8 cellular contexts compared by ENCODE assay signal in the genomic region with DNA sequence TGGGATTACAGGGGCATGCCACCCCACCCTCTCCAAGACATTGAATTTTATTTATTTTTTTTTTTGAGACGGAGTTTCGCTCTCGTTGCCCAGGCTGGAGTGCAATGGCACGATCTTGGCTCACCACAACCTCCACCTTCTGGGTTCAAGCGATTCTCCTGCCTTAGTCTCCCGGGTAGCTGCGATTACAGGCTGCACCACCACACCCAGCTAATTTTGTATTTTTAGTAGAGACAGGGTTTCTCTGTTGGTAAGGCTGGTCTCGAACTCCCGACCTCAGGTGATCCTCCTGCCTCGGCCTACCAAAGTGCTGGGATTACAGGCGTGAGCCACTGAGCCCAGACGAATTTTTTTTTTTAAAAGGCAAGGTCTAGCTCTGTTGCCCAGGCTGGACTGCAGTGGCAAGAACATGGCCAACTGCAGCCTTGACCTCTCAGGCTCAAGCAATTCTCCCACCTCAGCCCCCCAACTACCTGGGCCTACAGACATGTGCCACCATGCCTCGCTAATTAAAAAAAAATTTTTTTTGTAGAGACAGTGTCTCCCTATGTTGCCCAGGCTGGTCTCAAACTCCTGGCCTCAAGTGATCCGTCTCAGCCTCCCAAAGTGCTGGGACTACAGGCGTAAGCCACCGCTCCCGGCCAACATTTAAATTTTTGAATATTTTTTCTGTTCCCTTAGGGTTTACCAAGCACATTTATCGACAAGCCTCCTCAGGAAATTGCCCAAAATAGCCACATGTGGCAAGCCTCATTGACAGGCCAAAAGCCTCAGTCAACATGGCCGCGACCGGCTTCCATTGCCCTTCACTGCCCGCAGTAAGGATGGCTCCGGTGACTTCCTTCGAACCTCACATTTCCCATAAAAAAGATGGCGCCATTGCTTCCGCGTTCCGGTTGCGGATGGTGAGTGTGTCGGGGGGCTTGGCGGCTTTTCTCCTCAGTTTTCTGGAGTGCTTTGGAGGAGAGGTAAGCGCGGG. TPM values are rescaled to one million over a fixed set of nuclear protein-coding genes. Genes with fewer than 3 reads are reported as not detected.
A peak's percentile ranks its signal among the peaks of the same experiment; 100 is the strongest.
DNase-seq lines count a peak whose midpoint lies in the region; ATAC-seq and TF ChIP-seq lines count a peak whose summit lies in the region.

SHLD1 (plus strand) TSS at position 890 of the 979 bp plus-strand sequence. CDS start 22,465 bp downstream, outside the sequence.

- H2AFZ ChIP-seq in Loucy (ENCODE audit: low read length), result peak within 1 kb of the TSS; percentile 96
- H2AFZ ChIP-seq in neural cell (ENCODE audit: low read depth, low read length), result peak within 1 kb of the TSS; percentile 85

- peak within 1 kb of the TSS; percentile 86 for H3K4me3 ChIP-seq in Loucy (ENCODE audit: low read length, poor library complexity, severe bottlenecking)
- H3K4me3 ChIP-seq in fibroblast of villous mesenchyme (ENCODE audit: low read depth, low read length), result peak within 1 kb of the TSS; percentile 61
- H3K4me3 ChIP-seq in neural cell (ENCODE audit: low read length), result peak within 1 kb of the TSS; percentile 75

- H3K4me1 Mint-ChIP-seq in stimulated activated naive CD8-positive, alpha-beta T cell treated with anti-CD3 and anti-CD28 coated beads, Interleukin-15, amount 100 ng/mL, for 72 hours, result peaks cover 21% of the 10 kb centered on the region

- no peaks in the 10 kb centered on the region for H3K4me1 ChIP-seq in Loucy (ENCODE audit: insufficient read depth, low read length, poor library complexity, severe bottlenecking)

- no peak for TF ChIP-seq RAD21 in neural cell (conservative IDR thresholded peaks at IDR 0.05)

- H3K9ac ChIP-seq in Loucy (ENCODE audit: low read depth, low read length, poor library complexity, severe bottlenecking) (peak within 1 kb of the TSS; percentile 74), neural cell (ENCODE audit: low read length) (peak within 1 kb of the TSS; percentile 72)

- TF ChIP-seq CTCF in Loucy (conservative IDR thresholded peaks at IDR 0.05; ENCODE audit: low read length) (no peak), fibroblast of villous mesenchyme (IDR thresholded peaks at IDR 0.05; ENCODE audit: insufficient read depth, low read depth, low read length) (no peak), neural cell (IDR thresholded peaks at IDR 0.05; ENCODE audit: poor library complexity, severe bottlenecking) (no peak)

- no peaks in the 10 kb centered on the region for H3K27me3 Mint-ChIP-seq in stimulated activated naive CD8-positive, alpha-beta T cell treated with anti-CD3 and anti-CD28 coated beads, Interleukin-15, amount 100 ng/mL, for 72 hours

- H3K36me3 ChIP-seq in Loucy (ENCODE audit: insufficient read depth, low read length) (no peaks in the 10 kb centered on the region), neural cell (ENCODE audit: insufficient read depth, low read length) (no peaks in the 10 kb centered on the region)

- peak within 1 kb of the TSS; percentile 80 for H3K27ac ChIP-seq in neural cell (ENCODE audit: low read length)

- H3K9me2 ChIP-seq in Loucy (replicated peaks; ENCODE audit: low read depth, low read length) (no peaks in the 10 kb centered on the region; the same call in 1 of the 2 replicates), neural cell (ENCODE audit: insufficient read depth, low read length) (no peaks in the 10 kb centered on the region)

- peaks cover 16% of the 10 kb centered on the region for H3K79me2 ChIP-seq in Loucy (ENCODE audit: insufficient read depth, low read length)
- no peaks in the 10 kb centered on the region for H3K79me2 ChIP-seq in neural cell (replicated peaks; ENCODE audit: insufficient read depth, low read length)

- peak; percentile 89 for DNase-seq in EH (ENCODE audit: low read depth)
- DNase-seq in H4 (ENCODE audit: low spot score), result peak; percentile 84
- DNase-seq in SHP77 (lab: John Stamatoyannopoulos, UW), result peak; percentile 94 to 97
- peak; percentile 72 for DNase-seq in activated effector memory CD4-positive, alpha-beta T cell treated with Interleukin-2 at 50 U/mL for 16 hours
- DNase-seq in fibroblast of villous mesenchyme (ENCODE audit: low read depth), result peak; percentile 85
- peak; percentile 74 to 88 for DNase-seq in stimulated activated naive CD8-positive, alpha-beta T cell treated with anti-CD3 and anti-CD28 coated beads, Interleukin-15, amount 100 ng/mL, for 72 hours

- H3F3A ChIP-seq in Loucy (ENCODE audit: low read depth), result no peaks in the 10 kb centered on the region
- H3F3A ChIP-seq in neural cell (ENCODE audit: insufficient read depth, low read length, poor library complexity, severe bottlenecking), result no peaks in the 10 kb centered on the region

- peak within 1 kb of the TSS; percentile 79 to 90 for H3K4me3 Mint-ChIP-seq in stimulated activated naive CD8-positive, alpha-beta T cell treated with anti-CD3 and anti-CD28 coated beads, Interleukin-15, amount 100 ng/mL, for 72 hours

- ATAC-seq in stimulated activated naive CD8-positive, alpha-beta T cell treated with anti-CD3 and anti-CD28 coated beads, Interleukin-15, amount 100 ng/mL, for 72 hours, result peak; percentile 97

- peak; percentile 10 for TF ChIP-seq EP300 in neural cell (conservative IDR thresholded peaks at IDR 0.05; ENCODE audit: poor library complexity, severe bottlenecking)

- H4K20me1 ChIP-seq in Loucy (ENCODE audit: insufficient read depth, low read length, poor library complexity, severe bottlenecking), result no peaks in the 10 kb centered on the region
- H4K20me1 ChIP-seq in neural cell (ENCODE audit: insufficient read depth), result no peaks in the 10 kb centered on the region

- no peaks in the 10 kb centered on the region for H3K9me3 ChIP-seq in Loucy (ENCODE audit: insufficient read depth, low read depth, low read length)
- H3K9me3 ChIP-seq in neural cell (ENCODE audit: low read length), result no peaks in the 10 kb centered on the region

- H3K27me3 ChIP-seq in Loucy (ENCODE audit: insufficient read depth, low read length, poor library complexity, severe bottlenecking) (peaks cover 36% of the 10 kb centered on the region), neural cell (ENCODE audit: insufficient read depth, low read depth, low read length) (no peaks in the 10 kb centered on the region)

- H3K27ac Mint-ChIP-seq in stimulated activated naive CD8-positive, alpha-beta T cell treated with anti-CD3 and anti-CD28 coated beads, Interleukin-15, amount 100 ng/mL, for 72 hours, result peak within 1 kb of the TSS; percentile 89 to 98

- H3K9me3 Mint-ChIP-seq in stimulated activated naive CD8-positive, alpha-beta T cell treated with anti-CD3 and anti-CD28 coated beads, Interleukin-15, amount 100 ng/mL, for 72 hours, result no peaks in the 10 kb centered on the region

- H3K4me2 ChIP-seq in Loucy (ENCODE audit: low read depth, low read length, poor library complexity, severe bottlenecking) (peak within 1 kb of the TSS; percentile 77), neural cell (ENCODE audit: low read length) (peak within 1 kb of the TSS; percentile 92)

TF ChIP-seq in neural cell, 6 proteins besides CTCF, POLR2A, EP300 and RAD21:
- TF ChIP-seq POLR2AphosphoS5 (IDR thresholded peaks at IDR 0.05), result peak; percentile 59
- TF ChIP-seq, protein P1, sequence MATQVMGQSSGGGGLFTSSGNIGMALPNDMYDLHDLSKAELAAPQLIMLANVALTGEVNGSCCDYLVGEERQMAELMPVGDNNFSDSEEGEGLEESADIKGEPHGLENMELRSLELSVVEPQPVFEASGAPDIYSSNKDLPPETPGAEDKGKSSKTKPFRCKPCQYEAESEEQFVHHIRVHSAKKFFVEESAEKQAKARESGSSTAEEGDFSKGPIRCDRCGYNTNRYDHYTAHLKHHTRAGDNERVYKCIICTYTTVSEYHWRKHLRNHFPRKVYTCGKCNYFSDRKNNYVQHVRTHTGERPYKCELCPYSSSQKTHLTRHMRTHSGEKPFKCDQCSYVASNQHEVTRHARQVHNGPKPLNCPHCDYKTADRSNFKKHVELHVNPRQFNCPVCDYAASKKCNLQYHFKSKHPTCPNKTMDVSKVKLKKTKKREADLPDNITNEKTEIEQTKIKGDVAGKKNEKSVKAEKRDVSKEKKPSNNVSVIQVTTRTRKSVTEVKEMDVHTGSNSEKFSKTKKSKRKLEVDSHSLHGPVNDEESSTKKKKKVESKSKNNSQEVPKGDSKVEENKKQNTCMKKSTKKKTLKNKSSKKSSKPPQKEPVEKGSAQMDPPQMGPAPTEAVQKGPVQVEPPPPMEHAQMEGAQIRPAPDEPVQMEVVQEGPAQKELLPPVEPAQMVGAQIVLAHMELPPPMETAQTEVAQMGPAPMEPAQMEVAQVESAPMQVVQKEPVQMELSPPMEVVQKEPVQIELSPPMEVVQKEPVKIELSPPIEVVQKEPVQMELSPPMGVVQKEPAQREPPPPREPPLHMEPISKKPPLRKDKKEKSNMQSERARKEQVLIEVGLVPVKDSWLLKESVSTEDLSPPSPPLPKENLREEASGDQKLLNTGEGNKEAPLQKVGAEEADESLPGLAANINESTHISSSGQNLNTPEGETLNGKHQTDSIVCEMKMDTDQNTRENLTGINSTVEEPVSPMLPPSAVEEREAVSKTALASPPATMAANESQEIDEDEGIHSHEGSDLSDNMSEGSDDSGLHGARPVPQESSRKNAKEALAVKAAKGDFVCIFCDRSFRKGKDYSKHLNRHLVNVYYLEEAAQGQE (IDR thresholded peaks at IDR 0.05; ENCODE audit: borderline replicate concordance), result no peak
- TF ChIP-seq TAF1 (IDR thresholded peaks at IDR 0.05; ENCODE audit: low read depth), result peak; percentile 55

RNA-seq across cellular contexts. Expression of gene SHLD1, which starts in this region (rescaled TPM):
- 4.3 and 6.3 TPM in 2 replicates for total RNA-seq in H4 (2014; rRNA removed; shearing (Covaris generic))
- 0.97 and 1.7 TPM in 2 replicates for total RNA-seq in fibroblast of villous mesenchyme
- polyA plus RNA-seq in neural cell, result 12.4 and 15.3 TPM in 2 replicates
- 9.5 and 9.6 TPM in 2 replicates for polyA minus RNA-seq in neural cell

Comparison
In these comparisons a context has a peak if more than half of its experiments do, and no peak if none do; other contexts are left out.
1. Peak in every context shown above with its lines: DNase-seq, ATAC-seq, H3K4me3 ChIP-seq and H3K27ac ChIP-seq.